Comparison of ENCODE assay signal across 17 cellular contexts in the genomic region with DNA sequence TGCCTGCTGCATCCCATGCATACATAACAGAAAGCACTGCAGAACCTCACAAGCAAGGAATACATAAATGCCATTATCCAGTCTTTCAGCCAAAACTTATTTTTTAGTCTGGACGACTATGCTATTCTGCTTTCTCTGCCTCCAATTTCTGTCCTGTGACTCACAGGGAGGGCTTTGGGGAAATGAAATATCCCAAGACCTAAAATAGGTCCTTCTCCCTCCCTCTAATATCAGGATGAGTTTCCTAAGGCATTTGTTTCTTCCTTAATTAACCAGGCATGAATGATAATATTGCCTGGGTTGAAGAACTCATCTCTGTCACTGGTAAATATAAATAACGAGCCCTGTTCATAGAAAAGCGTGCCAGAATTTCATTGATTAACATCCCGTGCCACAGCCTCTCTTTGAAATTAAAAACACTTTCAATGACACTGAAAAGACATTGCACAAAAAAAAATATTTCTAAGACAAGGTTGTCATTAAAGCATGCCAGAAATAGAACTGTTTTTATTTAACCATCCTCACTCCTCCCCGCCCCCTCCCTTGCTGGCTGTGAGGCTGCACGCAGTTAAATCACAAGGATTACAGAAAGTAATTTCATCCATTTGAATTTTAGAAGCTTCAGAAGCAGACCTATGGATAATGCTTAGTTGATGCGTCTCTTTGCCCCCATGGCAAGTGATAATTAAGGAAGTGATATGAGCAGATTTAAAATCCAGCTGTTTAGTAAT.
DNase-seq lines count a peak whose midpoint lies in the region; ATAC-seq, FAIRE-seq and TF ChIP-seq lines count a peak whose summit lies in the region.
"Had no signal": no experiment of that assay in that cellular context is flagged by ENCODE, and none has a peak within 500 bp of the region (broad histone marks: within the 10 kb centered on the region; RNA-seq: fewer than 3 reads in every experiment).

No MANE protein-coding gene starts in this region.

- peak overlapping the region; percentile 7 for H3K4me2 ChIP-seq in astrocyte (ENCODE audit: low read length)

- H3K4me3 Mint-ChIP-seq in astrocyte (ENCODE audit: unreplicated experiment) = no peak overlapping the region
- peak overlapping the region in 2 of 3 experiments; percentile 16 to 68 for H3K4me3 Mint-ChIP-seq in nephron
- H3K4me3 Mint-ChIP-seq: B cell, T-cell had no signal

- no peak overlapping the region for H3K9ac ChIP-seq in astrocyte (ENCODE audit: low read length)

- DNase-seq in astrocyte (ENCODE audit: low read depth) (no peak), heart right ventricle (no peak), tibial artery (no peak), HuH-7 (ENCODE audit: low spot score) (no peak), A172 (ENCODE audit: low spot score) (no peak), Peyer's patch (no peak)
- DNase-seq: Caco-2; cerebellar nuclear complex; NCI-H1694; NCI-H345; stimulated activated CD4-positive, alpha-beta T cell treated with anti-CD3 and anti-CD28 coated beads, Interleukin-2, amount 100 ng/mL, for 24 hours; T-cell had no signal

- intact Hi-C loops in heart right ventricle (cut with DNase I) = no loop called here
- intact Hi-C loops in tibial artery (cut with DNase I; ENCODE audit: low total_unique reads) = no loop called here

- H3K9me3 ChIP-seq in astrocyte (ENCODE audit: insufficient read depth, low read depth, low read length) = no peaks in the 10 kb centered on the region
- peaks cover 0 to 3% (median 0%) of the 10 kb centered on the region in 11 donors for H3K9me3 ChIP-seq in heart right ventricle
- no peaks in the 10 kb centered on the region for H3K9me3 ChIP-seq in tibial artery
- no peaks in the 10 kb centered on the region for H3K9me3 ChIP-seq in Peyer's patch
- H3K9me3 ChIP-seq: Caco-2 had no signal

- no peaks in the 10 kb centered on the region for H4K20me1 ChIP-seq in astrocyte (ENCODE audit: insufficient read depth, low read length)

- H3K27me3 ChIP-seq in astrocyte (ENCODE audit: insufficient read depth, low read length) (no peaks in the 10 kb centered on the region), heart right ventricle (no peaks in the 10 kb centered on the region), tibial artery (no peaks in the 10 kb centered on the region), Peyer's patch (no peaks in the 10 kb centered on the region)

- no peaks in the 10 kb centered on the region for H3K36me3 ChIP-seq in astrocyte (ENCODE audit: insufficient read depth, low read length)
- H3K36me3 ChIP-seq in heart right ventricle = no peaks in the 10 kb centered on the region
- no peaks in the 10 kb centered on the region for H3K36me3 ChIP-seq in tibial artery
- no peaks in the 10 kb centered on the region for H3K36me3 ChIP-seq in Peyer's patch

- ATAC-seq in heart right ventricle (peak in 7 of 8 donors; percentile 56 to 74 (median 63)), HG02981 (IDR thresholded peaks at IDR 0.05; ENCODE audit: unreplicated experiment) (no peak)
- ATAC-seq: HCT116, T-cell had no signal

- H3K4me1 ChIP-seq in astrocyte (ENCODE audit: insufficient read depth, low read length) (peaks cover 7% of the 10 kb centered on the region), heart right ventricle (peaks cover 13 to 38% (median 31%) of the 10 kb centered on the region in 9 donors), tibial artery (peaks cover 0 to 33% (median 25%) of the 10 kb centered on the region in 4 donors), Peyer's patch (no peaks in the 10 kb centered on the region)
- H3K4me1 ChIP-seq: Caco-2 had no signal

- no peak overlapping the region for H3K27ac Mint-ChIP-seq in astrocyte (ENCODE audit: unreplicated experiment)
- peak overlapping the region; percentile 86 to 92 (median 91) for H3K27ac Mint-ChIP-seq in nephron
- H3K27ac Mint-ChIP-seq: B cell, T-cell had no signal

- H3K27me3 Mint-ChIP-seq in astrocyte (ENCODE audit: low read depth, unreplicated experiment) (no peaks in the 10 kb centered on the region), nephron (ENCODE audit: low read depth) (no peaks in the 10 kb centered on the region)

- no peak overlapping the region for H2AFZ ChIP-seq in astrocyte (ENCODE audit: low read depth, low read length)

- no peak overlapping the region for H3K4me3 ChIP-seq in astrocyte (ENCODE audit: insufficient read depth, low read depth, low read length)
- H3K4me3 ChIP-seq in heart right ventricle = no peak overlapping the region
- no peak overlapping the region for H3K4me3 ChIP-seq in tibial artery
- H3K4me3 ChIP-seq in Peyer's patch = no peak overlapping the region

- TF ChIP-seq CTCF in astrocyte (IDR thresholded peaks at IDR 0.05; ENCODE audit: insufficient read depth, low read depth, low read length) (no peak), heart right ventricle (IDR thresholded peaks at IDR 0.05) (no peak), nephron (IDR thresholded peaks at IDR 0.05; ENCODE audit: unreplicated experiment in 3 of 3) (no peak), tibial artery (IDR thresholded peaks at IDR 0.05) (no peak), Peyer's patch (IDR thresholded peaks at IDR 0.05) (no peak)

- H3K36me3 Mint-ChIP-seq in astrocyte (ENCODE audit: low read depth, unreplicated experiment) = no peaks in the 10 kb centered on the region
- H3K36me3 Mint-ChIP-seq in nephron (ENCODE audit: low read depth) = no peaks in the 10 kb centered on the region
- H3K36me3 Mint-ChIP-seq: T-cell had no signal

- WGBS in heart right ventricle, 2 donors = 46 to 48% methylated on average over 7 of the region's 7 CpGs

- TF ChIP-seq POLR2A in Peyer's patch (IDR thresholded peaks at IDR 0.05) = no peak

- H3K79me2 ChIP-seq in astrocyte (ENCODE audit: insufficient read depth, low read length) = no peaks in the 10 kb centered on the region

- H3K4me1 Mint-ChIP-seq in astrocyte (ENCODE audit: low read depth, unreplicated experiment) (peaks cover 24% of the 10 kb centered on the region), nephron (peaks cover 65% of the 10 kb centered on the region)
- H3K4me1 Mint-ChIP-seq: T-cell had no signal

- no peak for FAIRE-seq in astrocyte (lab: Jason Lieb, UNC)

- peaks cover 3% of the 10 kb centered on the region for H3K9me3 Mint-ChIP-seq in astrocyte (ENCODE audit: unreplicated experiment)
- H3K9me3 Mint-ChIP-seq in nephron = peaks cover 5% of the 10 kb centered on the region
- H3K9me3 Mint-ChIP-seq: T-cell had no signal

- H3K27ac ChIP-seq in astrocyte (ENCODE audit: low read depth, low read length) (no peak overlapping the region), heart right ventricle (peak overlapping the region; percentile 1 to 74 (median 54)), tibial artery (peak overlapping the region; percentile 63 to 79), Peyer's patch (no peak overlapping the region)
- H3K27ac ChIP-seq: RWPE1 had no signal

Comparison
In these comparisons a context has a peak if more than half of its experiments do, and no peak if none do; other contexts are left out.
1. H3K27ac ChIP-seq: peak in heart right ventricle (10 of 10) and tibial artery (2 of 2); none in astrocyte (single experiment) and Peyer's patch (0 of 4).